In the genomic region with DNA sequence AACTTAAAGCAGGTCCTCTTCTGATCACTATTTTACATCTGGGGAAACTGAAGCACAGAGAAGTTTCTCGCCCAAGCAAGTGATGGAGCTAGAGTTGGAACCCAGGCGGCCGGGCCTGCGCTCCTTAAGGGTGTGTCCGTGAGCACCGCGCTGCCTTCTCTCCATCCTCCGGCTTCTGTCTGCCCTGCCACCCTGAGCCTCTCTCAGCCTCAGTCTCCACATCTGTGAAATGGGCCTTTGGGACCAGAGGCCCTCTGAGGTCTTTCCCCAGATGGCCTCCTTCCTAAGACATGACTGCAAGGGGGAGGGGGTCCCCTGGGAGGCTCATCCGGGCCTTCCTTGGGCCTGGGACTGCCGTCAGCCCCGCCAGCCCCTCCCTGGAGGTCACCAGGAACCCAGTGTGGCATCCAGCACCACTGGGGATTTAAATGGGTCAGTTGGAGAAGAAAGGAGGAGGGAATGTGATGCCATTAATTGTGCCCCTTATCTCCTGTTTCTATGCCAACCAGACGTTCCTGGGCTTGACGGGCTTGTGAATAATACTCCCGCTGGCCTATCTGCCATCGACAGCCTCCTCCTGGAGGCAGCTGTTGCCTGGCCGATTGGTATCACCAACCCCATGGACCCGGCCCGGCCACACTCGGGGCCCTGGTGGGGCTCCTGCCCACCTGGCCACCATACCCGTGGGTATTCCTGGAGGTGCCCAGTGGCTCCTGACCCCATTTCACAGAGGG, we compare ENCODE assay signal across 31 cellular contexts. TPM values are rescaled to one million over a fixed set of nuclear protein-coding genes. Genes with fewer than 3 reads are reported as not detected.
A peak's percentile ranks its signal among the peaks of the same experiment; 100 is the strongest.
DNase-seq lines count a peak whose midpoint lies in the region; ATAC-seq, FAIRE-seq and TF ChIP-seq lines count a peak whose summit lies in the region.
"Had no signal": no experiment of that assay in that cellular context is flagged by ENCODE, and none has a peak within 500 bp of the region (broad histone marks: within the 10 kb centered on the region; RNA-seq: fewer than 3 reads in every experiment).

No MANE protein-coding gene starts in this region.

- no peak overlapping the region for H4K5ac ChIP-seq in H1 (ENCODE audit: insufficient read length, low read depth, low read length)

- H3K9me3 ChIP-seq in H1 (ENCODE audit: insufficient read depth in 2 of 2, low read depth in 1 of 2, low read length in 1 of 2) (no peaks in the 10 kb centered on the region), suprapubic skin (no peaks in the 10 kb centered on the region)
- H3K9me3 ChIP-seq: colonic mucosa, ovary, Peyer's patch, SJCRH30, spleen had no signal

- peaks cover 12 to 17% of the 10 kb centered on the region in 2 experiments for H4K20me1 ChIP-seq in H1 (replicated peaks in 1 of 2; ENCODE audit: control insufficient read depth in 1 of 2, insufficient read depth in 2 of 2, low read length in 2 of 2)

- no peak overlapping the region for H2BK5ac ChIP-seq in H1 (ENCODE audit: low read depth, low read length)

- TF ChIP-seq RAD21 in H1 (IDR thresholded peaks at IDR 0.05 in 1 of 2, conservative IDR thresholded peaks at IDR 0.05 in 1 of 2; ENCODE audit: low read depth in 2 of 2, low read length in 2 of 2), result no peak

- H2BK15ac ChIP-seq in H1 (ENCODE audit: low read length), result no peak overlapping the region

- no peak overlapping the region for H3K4me2 ChIP-seq in H1 (ENCODE audit: insufficient read depth in 1 of 2, low read depth in 2 of 2, low read length in 2 of 2)

- no peak for FAIRE-seq in H1 (lab: Jason Lieb, UNC)
- FAIRE-seq: endometrium, G401.6 had no signal

- TF ChIP-seq CTCF in H1 (IDR thresholded peaks at IDR 0.05; ENCODE audit: control extremely low read depth in 1 of 3, insufficient read depth in 1 of 3, low read depth in 1 of 3, low read length in 3 of 3) (no peak), suprapubic skin (IDR thresholded peaks at IDR 0.05) (no peak)

- H4K91ac ChIP-seq in H1 (replicated peaks; ENCODE audit: insufficient read length, low read length), result no peak overlapping the region

- peaks cover 8% of the 10 kb centered on the region for H3K36me3 Mint-ChIP-seq in activated T-cell treated with anti-CD3 and anti-CD28 coated beads, Interleukin-2, amount 50 U/mL, for 24 hours (ENCODE audit: low read depth)
- peaks cover 4 to 11% of the 10 kb centered on the region in 2 donors for H3K36me3 Mint-ChIP-seq in stimulated activated naive B cell treated with anti-CD40 and anti-IgM and Interleukin-4, amounts not matched to agents 10 μg/mL and 1 μg/mL and 100 μg/mL, for 72 hours
- H3K36me3 Mint-ChIP-seq: naive thymus-derived CD4-positive, alpha-beta T cell had no signal

- 88% methylated on average over 20 of the region's 20 CpGs; no CpG with 5 or more reads in 1 of the 2 experiments for WGBS in H1 (ENCODE audit: extremely low coverage in 1 of 2, insufficient coverage in 1 of 2, insufficient read length in 1 of 2, insufficient replicate concordance in 2 of 2, low coverage in 1 of 2, low lambda C conversion rate in 2 of 2, missing lambda C conversion rate in 1 of 2), 2 experiments
- WGBS in suprapubic skin, result 89% methylated on average over 14 of the region's 20 CpGs

- H3K18ac ChIP-seq in H1 (ENCODE audit: extremely low read depth, low read length), result no peak overlapping the region

- no peak overlapping the region; the same call in 1 of the 2 replicates for H4K8ac ChIP-seq in H1 (ENCODE audit: extremely low read depth, insufficient read depth, low read length)

- no peak overlapping the region for H3K27ac ChIP-seq in H1 (ENCODE audit: low read depth, low read length)
- H3K27ac ChIP-seq in suprapubic skin, result no peak overlapping the region
- H3K27ac ChIP-seq: C4-2B, colonic mucosa, ovary, SJCRH30, WERI-Rb-1 had no signal

- H3K79me2 ChIP-seq in H1 (ENCODE audit: control insufficient read depth in 1 of 2, insufficient read depth in 2 of 2, low read length in 2 of 2), result 0 out of 4 replicates have a peak, but pooled peaks cover 0 to 3% of the 10 kb centered on the region in 2 experiments

- CTCF ChIA-PET in H1 (lab: Charles Lee; ENCODE audit: partially characterized antibody), result interaction anchor here (0.7 to 1.2 kb wide), 2 partner anchors 9 to 15 kb away, joined by 3 to 4 read pairs; no protein-coding TSS in a partner anchor

- H3K23ac ChIP-seq in H1 (ENCODE audit: insufficient read length), result no peak overlapping the region

- H2BK12ac ChIP-seq in H1 (ENCODE audit: low read depth, low read length), result no peak overlapping the region

- POLR2A ChIA-PET in H1 (lab: Charles Lee; ENCODE audit: partially characterized antibody), result interaction anchor here (1.1 to 1.4 kb wide), 2 partner anchors 10 to 12 kb away, joined by 3 read pairs; no protein-coding TSS in a partner anchor

- H3K4me3 Mint-ChIP-seq in activated T-cell treated with anti-CD3 and anti-CD28 coated beads, Interleukin-2, amount 50 U/mL, for 24 hours, result no peak overlapping the region
- H3K4me3 Mint-ChIP-seq in stimulated activated naive B cell treated with anti-CD40 and anti-IgM and Interleukin-4, amounts not matched to agents 10 μg/mL and 1 μg/mL and 100 μg/mL, for 72 hours, result no peak overlapping the region

- peaks cover 42% of the 10 kb centered on the region for H3K4me1 Mint-ChIP-seq in activated T-cell treated with anti-CD3 and anti-CD28 coated beads, Interleukin-2, amount 50 U/mL, for 24 hours (ENCODE audit: low read depth)
- peaks cover 50 to 79% of the 10 kb centered on the region in 2 donors for H3K4me1 Mint-ChIP-seq in stimulated activated naive B cell treated with anti-CD40 and anti-IgM and Interleukin-4, amounts not matched to agents 10 μg/mL and 1 μg/mL and 100 μg/mL, for 72 hours

- ATAC-seq in stimulated activated naive B cell treated with anti-CD40 and anti-IgM and Interleukin-4, amounts not matched to agents 10 μg/mL and 1 μg/mL and 100 μg/mL, for 72 hours (replicated peaks), result no peak
- ATAC-seq in GM18498 (IDR thresholded peaks at IDR 0.05; ENCODE audit: unreplicated experiment), result no peak
- ATAC-seq: left cardiac atrium; naive thymus-derived CD4-positive, alpha-beta T cell; stimulated activated naive CD8-positive, alpha-beta T cell treated with anti-CD3 and anti-CD28 coated beads, Interleukin-15, amount 100 ng/mL, for 72 hours had no signal

- H3K4me3 ChIP-seq in H1 (ENCODE audit: extremely low read depth in 1 of 4, insufficient read depth in 2 of 4, low read depth in 3 of 4, low read length in 4 of 4) (no peak overlapping the region), suprapubic skin (no peak overlapping the region)
- H3K4me3 ChIP-seq: colonic mucosa, ovary, Peyer's patch, SJCRH30, spleen had no signal

- H2AFZ ChIP-seq in H1 (ENCODE audit: low read length), result no peak overlapping the region

- no peak overlapping the region for H3K14ac ChIP-seq in H1 (ENCODE audit: insufficient read length)

- H3K79me1 ChIP-seq in H1 (ENCODE audit: low read depth, low read length), result peaks cover 7% of the 10 kb centered on the region; the same call in 1 of the 2 replicates

- H3K27me3 ChIP-seq in H1 (replicated peaks in 1 of 4; ENCODE audit: control insufficient read depth in 3 of 4, extremely low read depth in 1 of 4, insufficient read depth in 3 of 4, low read length in 3 of 4) (peaks cover 22 to 40% (median 39%) of the 10 kb centered on the region in 4 experiments), suprapubic skin (no peaks in the 10 kb centered on the region)
- H3K27me3 ChIP-seq: colonic mucosa, Peyer's patch, SJCRH30 had no signal

- no peak overlapping the region for H2BK20ac ChIP-seq in H1 (ENCODE audit: low read length)

- H3K9me3 Mint-ChIP-seq in activated T-cell treated with anti-CD3 and anti-CD28 coated beads, Interleukin-2, amount 50 U/mL, for 24 hours, result no peaks in the 10 kb centered on the region
- H3K9me3 Mint-ChIP-seq in stimulated activated naive B cell treated with anti-CD40 and anti-IgM and Interleukin-4, amounts not matched to agents 10 μg/mL and 1 μg/mL and 100 μg/mL, for 72 hours, result no peaks in the 10 kb centered on the region
- H3K9me3 Mint-ChIP-seq: stimulated activated naive CD8-positive, alpha-beta T cell treated with anti-CD3 and anti-CD28 coated beads, Interleukin-15, amount 100 ng/mL, for 72 hours had no signal

- H3K56ac ChIP-seq in H1 (replicated peaks; ENCODE audit: insufficient read length, low read depth, low read length), result no peak overlapping the region

- DNase-seq in activated T-cell treated with anti-CD3 and anti-CD28 coated beads, Interleukin-2, amount 50 U/mL, for 24 hours, result no peak
- DNase-seq in activated T-cell treated with anti-CD3 and anti-CD28 coated beads for 4 hours, result no peak
- peak; percentile 72 for DNase-seq in OCI-M1 (lab: John Stamatoyannopoulos, UW)
- no peak for DNase-seq in H1 (ENCODE audit: low read depth in 1 of 2, low spot score in 2 of 2)
- no peak for DNase-seq in stimulated activated naive B cell treated with anti-CD40 and anti-IgM and Interleukin-4, amounts not matched to agents 10 μg/mL and 1 μg/mL and 100 μg/mL, for 72 hours
- no peak for DNase-seq in suprapubic skin (ENCODE audit: low spot score in 2 of 2)
- DNase-seq in NCI-H2171 treated with DMSO at 0.1 percent for 48 hours (lab: John Stamatoyannopoulos, UW), result no peak
- DNase-seq: activated CD4-positive, alpha-beta T cell treated with anti-CD3 and anti-CD28 coated beads, Interleukin-2, amount 50 U/mL, for 4 hours; activated CD8-positive, alpha-beta memory T cell treated with anti-CD3 and anti-CD28 coated beads, Interleukin-2, amount 50 U/mL, for 4 hours; activated gamma-delta T cell; colonic mucosa; DMS153; glutamatergic neuron; left cardiac atrium; mesenchymal stem cell; naive thymus-derived CD4-positive, alpha-beta T cell; NCI-H1105; NCI-H2081 treated with DMSO at 0.1 percent for 48 hours; NCI-H510A; ovary; Peyer's patch; SJCRH30; spleen; stimulated activated CD4-positive, alpha-beta T cell treated with anti-CD3 and anti-CD28 coated beads, Interleukin-4, amount 100 ng/mL, for 1 hour; stimulated activated naive CD8-positive, alpha-beta T cell treated with anti-CD3 and anti-CD28 coated beads, Interleukin-15, amount 100 ng/mL, for 72 hours; trophoblast cell; WERI-Rb-1 had no signal

- no peaks in the 10 kb centered on the region for H3K27me3 Mint-ChIP-seq in activated T-cell treated with anti-CD3 and anti-CD28 coated beads, Interleukin-2, amount 50 U/mL, for 24 hours
- H3K27me3 Mint-ChIP-seq in stimulated activated naive B cell treated with anti-CD40 and anti-IgM and Interleukin-4, amounts not matched to agents 10 μg/mL and 1 μg/mL and 100 μg/mL, for 72 hours, result no peaks in the 10 kb centered on the region
- H3K27me3 Mint-ChIP-seq: naive thymus-derived CD4-positive, alpha-beta T cell; stimulated activated naive CD8-positive, alpha-beta T cell treated with anti-CD3 and anti-CD28 coated beads, Interleukin-15, amount 100 ng/mL, for 72 hours had no signal

- H3K4ac ChIP-seq in H1 (replicated peaks; ENCODE audit: insufficient read length, low read depth, low read length), result no peak overlapping the region

- H2AK5ac ChIP-seq in H1 (ENCODE audit: low read depth, low read length), result peak overlapping the region; percentile 53; the same call in 1 of the 2 replicates

- H3K27ac Mint-ChIP-seq in activated T-cell treated with anti-CD3 and anti-CD28 coated beads, Interleukin-2, amount 50 U/mL, for 24 hours, result peak overlapping the region; percentile 98
- peak overlapping the region; percentile 44 for H3K27ac Mint-ChIP-seq in stimulated activated naive B cell treated with anti-CD40 and anti-IgM and Interleukin-4, amounts not matched to agents 10 μg/mL and 1 μg/mL and 100 μg/mL, for 72 hours

- no peak for TF ChIP-seq EP300 in H1 (IDR thresholded peaks at IDR 0.05; ENCODE audit: borderline replicate concordance in 1 of 2, low read depth in 2 of 2, low read length in 2 of 2)
- TF ChIP-seq EP300 in suprapubic skin (IDR thresholded peaks at IDR 0.05), result no peak

- H3K4me1 ChIP-seq in H1 (replicated peaks in 1 of 4; ENCODE audit: control insufficient read depth in 3 of 4, insufficient read depth in 4 of 4, low read length in 3 of 4) (peaks cover 4 to 40% (median 25%) of the 10 kb centered on the region in 4 experiments), suprapubic skin (peaks cover 39% of the 10 kb centered on the region)
- H3K4me1 ChIP-seq: SJCRH30 had no signal

- peaks cover 0 to 4% (median 0%) of the 10 kb centered on the region in 4 experiments; a peak in 1 of 8 replicates for H3K36me3 ChIP-seq in H1 (ENCODE audit: control insufficient read depth in 2 of 4, insufficient read depth in 4 of 4, low read length in 3 of 4)
- no peaks in the 10 kb centered on the region for H3K36me3 ChIP-seq in suprapubic skin
- H3K36me3 ChIP-seq: colonic mucosa, ovary, Peyer's patch, SJCRH30, spleen, WERI-Rb-1 had no signal

- H3K9ac ChIP-seq in H1 (replicated peaks in 1 of 4; ENCODE audit: extremely low read depth in 1 of 4, low read depth in 3 of 4, low read length in 3 of 4), result no peak overlapping the region

- no peak overlapping the region for H2BK120ac ChIP-seq in H1 (replicated peaks; ENCODE audit: low read depth, low read length)

- H3K23me2 ChIP-seq in H1 (ENCODE audit: low read depth, low read length), result peaks cover 4% of the 10 kb centered on the region; the same call in 1 of the 2 replicates

- TF ChIP-seq POLR2A in H1 (IDR thresholded peaks at IDR 0.05; ENCODE audit: control extremely low read depth in 1 of 2, low read depth in 2 of 2, low read length in 2 of 2), result no peak
- TF ChIP-seq POLR2A in suprapubic skin (IDR thresholded peaks at IDR 0.05), result no peak

RNA-seq across cellular contexts. Expression of gene ZFPM1, which starts 5.1 kb away (rescaled TPM):
- total RNA-seq in H1 (2021; fragmentation: NEBNext Ultra II Directional; extraction: Animal tissue kit (Norgen Biotek cat#: 25700)), result 3.4 and 4.8 TPM in 2 replicates
- polyA plus RNA-seq in H1 (2011; rRNA removed), result 0.74 and 1.4 TPM in 2 replicates
- polyA plus RNA-seq in H1 (2011; cell fraction: cytosol; rRNA removed), result 1.1 TPM
- polyA plus RNA-seq in H1 (2011; cell fraction: nucleus; rRNA removed), result 3.6 TPM
- polyA plus RNA-seq in H1 (2012, experiment 1 of 2), result 1.5 to 3.3 TPM (median 1.9 TPM) in 4 replicates
- polyA plus RNA-seq in H1 (2012, experiment 2 of 2), result 1.00 TPM
- polyA plus RNA-seq in H1 (2013, experiment 1 of 2), result 3.1 TPM
- 2.9 TPM for polyA plus RNA-seq in H1 (2013, experiment 2 of 2)
- 0.29 and 0.57 TPM in 2 replicates for polyA minus RNA-seq in H1 (2011; rRNA and poly(A)+ RNA removed)
- 2.8 TPM for polyA minus RNA-seq in H1 (2011; cell fraction: cytosol; rRNA and poly(A)+ RNA removed)
- polyA minus RNA-seq in H1 (2011; cell fraction: nucleus; rRNA and poly(A)+ RNA removed), result 3.3 TPM
- 1 to 10 TPM; 4.2 to 9.3 (median 5.1) TPM for total RNA-seq in suprapubic skin
